Comparison of ENCODE assay signal across 1 cellular context in genomic region chr1:64956241-64956640, GRCh38.
TF ChIP-seq lines count a peak whose summit lies in the region.

No MANE protein-coding gene starts in this region.

TF ChIP-seq in K562, 482 proteins besides CTCF, POLR2A, EP300 and RAD21 (continued from another document):
- peak; percentile 15; the same call in 1 of the 2 replicates for TF ChIP-seq CTBP1 (IDR thresholded peaks at IDR 0.05; ENCODE audit: borderline replicate concordance)
- peak; percentile 60; the same call in 1 of the 2 replicates for TF ChIP-seq JUN (IDR thresholded peaks at IDR 0.05; ENCODE audit: borderline replicate concordance, low read depth, low read length)
- TF ChIP-seq JUN (CRISPR knock-in tag; IDR thresholded peaks at IDR 0.05; ENCODE audit: borderline replicate concordance): no peak
- peak; percentile 83 for TF ChIP-seq MEIS2 (IDR thresholded peaks at IDR 0.05; ENCODE audit: partially characterized antibody)
- TF ChIP-seq FOSL1 (tag; conservative IDR thresholded peaks at IDR 0.05): peak; percentile 33
- TF ChIP-seq SMARCA4 (IDR thresholded peaks at IDR 0.05): 0 out of 2 replicates have a peak, but pooled peaks have one; percentile 47
- peak; percentile 32; the same call in 1 of the 2 replicates for TF ChIP-seq L3MBTL2 (IDR thresholded peaks at IDR 0.05)
- TF ChIP-seq ATF7 (IDR thresholded peaks at IDR 0.05): peak; percentile 44; the same call in 1 of the 2 replicates
- TF ChIP-seq NBN (IDR thresholded peaks at IDR 0.05; ENCODE audit: low read depth): no peak
- TF ChIP-seq JUND (IDR thresholded peaks at IDR 0.05; ENCODE audit: borderline replicate concordance, low read depth, low read length): peak; percentile 44; the same call in 1 of the 2 replicates
- TF ChIP-seq JUND (tag; IDR thresholded peaks at IDR 0.05; ENCODE audit: borderline replicate concordance, low read depth, low read length): 0 out of 3 replicates have a peak, but pooled peaks have one; percentile 16
- TF ChIP-seq AFF4 (CRISPR knock-in tag; IDR thresholded peaks at IDR 0.05): no peak
- no peak for TF ChIP-seq ZNF175 (CRISPR knock-in tag; IDR thresholded peaks at IDR 0.05; ENCODE audit: low read depth)
- peak; percentile 47; the same call in 1 of the 2 replicates for TF ChIP-seq PKNOX1 (IDR thresholded peaks at IDR 0.05)
- TF ChIP-seq TFE3 (CRISPR knock-in tag; IDR thresholded peaks at IDR 0.05): no peak
TF ChIP-seq in K562: peak in this region for 18.
